29 cellular contexts compared by ENCODE assay signal in genomic region chr20:19176483-19176882, GRCh38.
"Had no signal": no experiment of that assay in that cellular context is flagged by ENCODE, and none has a peak within 500 bp of the region (broad histone marks: within the 10 kb centered on the region; RNA-seq: fewer than 3 reads in every experiment).

No MANE protein-coding gene starts in this region.

- H3K27ac Mint-ChIP-seq: immature natural killer cell; natural killer cell; progenitor cell of endocrine pancreas; stimulated activated naive CD8-positive, alpha-beta T cell treated with anti-CD3 and anti-CD28 coated beads, Interleukin-15, amount 100 ng/mL, for 72 hours; type B pancreatic cell had no signal

- H3K36me3 ChIP-seq: esophagus squamous epithelium, heart right ventricle, lower lobe of right lung, neutrophil, right lobe of liver, suprapubic skin had no signal

- H3K4me1 Mint-ChIP-seq: immature natural killer cell; natural killer cell; stimulated activated naive CD8-positive, alpha-beta T cell treated with anti-CD3 and anti-CD28 coated beads, Interleukin-15, amount 100 ng/mL, for 72 hours had no signal

- H3K9ac ChIP-seq: parathyroid adenoma had no signal

- H3K27ac ChIP-seq: dorsolateral prefrontal cortex, esophagus squamous epithelium, heart right ventricle, lower lobe of right lung, neutrophil, parathyroid adenoma, right lobe of liver, suprapubic skin had no signal

- ATAC-seq: heart right ventricle; left ventricle myocardium superior; lower lobe of right lung; natural killer cell; right lobe of liver; stimulated activated naive CD8-positive, alpha-beta T cell treated with anti-CD3 and anti-CD28 coated beads, Interleukin-15, amount 100 ng/mL, for 72 hours had no signal

- DNase-seq: cerebellar nuclear complex; cortex of kidney; dorsolateral prefrontal cortex; effector memory CD4-positive, alpha-beta T cell; erythroblast; esophagus squamous epithelium; foreskin melanocyte; glutamatergic neuron; heart right ventricle; hippocampal formation; immature natural killer cell; islet precursor cell; kidney glomerular epithelial cell; left ventricle myocardium superior; lower lobe of right lung; natural killer cell; right lobe of liver; small intestine; stimulated activated CD4-positive, alpha-beta T cell treated with anti-CD3 and anti-CD28 coated beads, Interleukin-15, amount 100 ng/mL, for 24 hours; stimulated activated CD4-positive, alpha-beta T cell treated with anti-CD3 and anti-CD28 coated beads, Interleukin-2, amount 100 ng/mL, for 48 hours; stimulated activated CD8-positive, alpha-beta memory T cell treated with anti-CD3 and anti-CD28 coated beads, Interleukin-4, amount 100 ng/mL, for 48 hours; stimulated activated naive CD4-positive, alpha-beta T cell; stimulated activated naive CD8-positive, alpha-beta T cell treated with anti-CD3 and anti-CD28 coated beads, Interleukin-15, amount 100 ng/mL, for 72 hours had no signal

- H3K79me2 ChIP-seq: parathyroid adenoma had no signal

- H3K9me3 Mint-ChIP-seq: immature natural killer cell; natural killer cell; stimulated activated naive CD8-positive, alpha-beta T cell treated with anti-CD3 and anti-CD28 coated beads, Interleukin-15, amount 100 ng/mL, for 72 hours; type B pancreatic cell had no signal

- H3K4me3 Mint-ChIP-seq: immature natural killer cell; natural killer cell; neural crest cell; stimulated activated naive CD8-positive, alpha-beta T cell treated with anti-CD3 and anti-CD28 coated beads, Interleukin-15, amount 100 ng/mL, for 72 hours; type B pancreatic cell had no signal

- H3K27me3 ChIP-seq: esophagus squamous epithelium, heart right ventricle, neutrophil, suprapubic skin had no signal

- H3K4me3 ChIP-seq: dorsolateral prefrontal cortex, esophagus squamous epithelium, heart right ventricle, lower lobe of right lung, right lobe of liver, suprapubic skin had no signal

- H2AFZ ChIP-seq: parathyroid adenoma had no signal

- H3K9me3 ChIP-seq: esophagus squamous epithelium, heart right ventricle, lower lobe of right lung, neutrophil, right lobe of liver, suprapubic skin had no signal

- H3K4me1 ChIP-seq: esophagus squamous epithelium, heart right ventricle, lower lobe of right lung, parathyroid adenoma, right lobe of liver, suprapubic skin had no signal

- H3K36me3 Mint-ChIP-seq: immature natural killer cell, natural killer cell, type B pancreatic cell had no signal

- H3K27me3 Mint-ChIP-seq: stimulated activated naive CD8-positive, alpha-beta T cell treated with anti-CD3 and anti-CD28 coated beads, Interleukin-15, amount 100 ng/mL, for 72 hours; type B pancreatic cell had no signal
